Comparison of ENCODE assay signal across 7 cellular contexts in the genomic region with DNA sequence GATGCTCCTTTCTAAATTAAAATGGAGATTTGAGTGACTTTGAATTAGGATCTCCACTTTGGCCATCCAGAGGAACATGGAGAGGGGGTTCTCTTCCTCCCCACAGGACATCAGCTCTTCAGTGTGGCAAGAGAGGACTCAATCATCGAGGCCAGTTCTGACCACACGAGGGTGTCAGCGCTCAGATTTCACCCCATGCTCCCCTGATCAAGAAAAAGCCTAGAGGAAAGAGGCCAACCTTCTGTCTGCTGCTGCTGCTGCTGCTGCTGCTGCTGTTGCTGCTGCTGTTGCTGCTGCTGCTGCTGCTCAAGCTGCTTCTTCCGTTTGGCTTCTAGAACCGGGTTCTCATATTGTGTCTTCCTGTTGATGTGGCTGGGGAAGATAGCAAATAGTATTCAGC.
DNase-seq lines count a peak whose midpoint lies in the region; ATAC-seq, FAIRE-seq and TF ChIP-seq lines count a peak whose summit lies in the region.

No MANE protein-coding gene starts in this region.

- BruUV-seq in GM12878 (replicated peaks; lab: Mats Ljungman, UMichigan) = no TSS peak

- CTCF ChIA-PET in GM12878 (lab: Yijun Ruan, JAX) = interaction anchor here (0.7 to 1.4 kb wide), 5 partner anchors 9 to 311 kb away, joined by 3 to 4 read pairs (median 3); no protein-coding TSS in a partner anchor

- H3K4me2 ChIP-seq in GM12878 (ENCODE audit: control insufficient read depth, insufficient read depth) = no peak overlapping the region

- H3K36me3 ChIP-seq in GM12878 (ENCODE audit: control insufficient read depth in 2 of 2, insufficient read depth in 2 of 2, low read length in 1 of 2) = no peaks in the 10 kb centered on the region
- H3K36me3 ChIP-seq in testis (ENCODE audit: low read depth, missing control alignments) = no peaks in the 10 kb centered on the region

- TF ChIP-seq POLR2A in GM12878 (IDR thresholded peaks at IDR 0.05; ENCODE audit: low read depth, low read length) (no peak), testis (IDR thresholded peaks at IDR 0.05) (no peak)

- FAIRE-seq in GM12878 (lab: Jason Lieb, UNC) = no peak

- no peak overlapping the region for H2AFZ ChIP-seq in GM12878 (ENCODE audit: control insufficient read depth, low read depth, low read length)

- H3K4me3 ChIP-seq in GM12878 (no peak overlapping the region), testis (no peak overlapping the region)

- in situ Hi-C loops in GM12878 (cut with MboI) = no loop called here

- no peaks in the 10 kb centered on the region for H3K4me1 ChIP-seq in GM12878 (ENCODE audit: control insufficient read depth, insufficient read depth, low read length)
- no peaks in the 10 kb centered on the region for H3K4me1 ChIP-seq in testis

- RAD21 ChIA-PET in GM12878 (lab: Charles Lee; ENCODE audit: unreplicated experiment) = no interaction called here

- no peaks in the 10 kb centered on the region for H3K9me3 ChIP-seq in GM12878 (replicated peaks; ENCODE audit: control insufficient read depth, insufficient read depth, low read length)
- H3K9me3 ChIP-seq in testis = no peaks in the 10 kb centered on the region

- TF ChIP-seq CTCF in GM12872 (IDR thresholded peaks at IDR 0.05; ENCODE audit: insufficient read depth, low read depth, low read length) (peak; percentile 22; the same call in 1 of the 3 replicates), GM12878 (IDR thresholded peaks at IDR 0.05 in 2 of 3, conservative IDR thresholded peaks at IDR 0.05 in 1 of 3; ENCODE audit: control insufficient read depth in 2 of 3, extremely low read depth in 1 of 3, insufficient read depth in 1 of 3, low read depth in 3 of 3, low read length in 3 of 3) (peak in 1 of 3 experiments; percentile 21; a peak in 1 of 6 replicates), testis (IDR thresholded peaks at IDR 0.05) (peak; percentile 43 to 49 (median 43))

- no peak overlapping the region for H3K27ac ChIP-seq in GM12878 (ENCODE audit: control insufficient read depth, insufficient read depth)
- no peak overlapping the region for H3K27ac ChIP-seq in testis

- H3K79me2 ChIP-seq in GM12878 (ENCODE audit: control insufficient read depth, insufficient read depth, low read length) = no peaks in the 10 kb centered on the region

- intact Hi-C loops in GM12878 (cut with micrococcal nuclease; ENCODE audit: unreplicated experiment) (loop anchor here (1.0 to 5.0 kb wide), 3 partner anchors 234 to 907 kb away; no protein-coding TSS in a partner anchor), testis (cut with DNase I; ENCODE audit: low total_unique reads) (no loop called here)

- H3K27me3 ChIP-seq in GM12878 (replicated peaks in 1 of 2; ENCODE audit: control insufficient read depth in 2 of 2, insufficient read depth in 2 of 2, low read length in 1 of 2) = no peaks in the 10 kb centered on the region
- H3K27me3 ChIP-seq in testis = no peaks in the 10 kb centered on the region

- TF ChIP-seq EP300 in GM12878 (IDR thresholded peaks at IDR 0.05; ENCODE audit: borderline replicate concordance in 1 of 2, control insufficient read depth in 1 of 2, low read depth in 2 of 2, low read length in 2 of 2) = no peak

- H3K9ac ChIP-seq in GM12878 (ENCODE audit: control insufficient read depth, insufficient read depth, low read length) = no peak overlapping the region

- peak; percentile 76 for ATAC-seq in GM12878
- ATAC-seq in HG02623 (IDR thresholded peaks at IDR 0.05; ENCODE audit: unreplicated experiment) = no peak
- ATAC-seq in HG02981 (IDR thresholded peaks at IDR 0.05; ENCODE audit: unreplicated experiment) = no peak

- WGBS in GM12878 (ENCODE audit: insufficient coverage, insufficient replicate concordance, low lambda C conversion rate, missing lambda C conversion rate) = 31% methylated on average over 5 of the region's 5 CpGs
- 25 to 32% methylated on average over 5 of the region's 5 CpGs for WGBS in testis, 2 donors

- H4K20me1 ChIP-seq in GM12878 (ENCODE audit: control insufficient read depth, insufficient read depth) = no peaks in the 10 kb centered on the region

- 0 out of 2 replicates have a peak, but pooled peaks have one; percentile 14 for TF ChIP-seq RAD21 in GM12878 (IDR thresholded peaks at IDR 0.05; ENCODE audit: insufficient read depth, low read depth, low read length)

- POLR2A ChIA-PET in GM12878 (lab: Charles Lee) = no interaction called here

- SMC1A ChIA-PET in GM12878 (lab: Charles Lee; ENCODE audit: uncharacterized antibody, unreplicated experiment) = interaction anchor here (1.5 kb wide), 1 partner anchor 906 kb away, joined by 7 read pairs; no protein-coding TSS in a partner anchor

- DNase-seq in NCI-H1105 (lab: John Stamatoyannopoulos, UW) (peak; percentile 37), GM12878 (ENCODE audit: low read depth, low spot score) (no peak), iPS DF 4.7 (ENCODE audit: extremely low read depth, low spot score) (peak; percentile 36), testis (peak; percentile 62)

TF ChIP-seq in GM12878, 131 proteins besides CTCF, POLR2A, EP300 and RAD21:
- TF ChIP-seq SKIL (IDR thresholded peaks at IDR 0.05; ENCODE audit: low read depth, poor library complexity, severe bottlenecking) = no peak
- TF ChIP-seq PML (IDR thresholded peaks at IDR 0.05; ENCODE audit: low read length) = no peak
- no peak for TF ChIP-seq SREBF2 (IDR thresholded peaks at IDR 0.05; ENCODE audit: low read length)
- no peak for TF ChIP-seq ZNF217 (IDR thresholded peaks at IDR 0.05)
- no peak for TF ChIP-seq SRF (IDR thresholded peaks at IDR 0.05; ENCODE audit: low read depth in 2 of 2, low read length in 2 of 2)
- TF ChIP-seq, protein P1, sequence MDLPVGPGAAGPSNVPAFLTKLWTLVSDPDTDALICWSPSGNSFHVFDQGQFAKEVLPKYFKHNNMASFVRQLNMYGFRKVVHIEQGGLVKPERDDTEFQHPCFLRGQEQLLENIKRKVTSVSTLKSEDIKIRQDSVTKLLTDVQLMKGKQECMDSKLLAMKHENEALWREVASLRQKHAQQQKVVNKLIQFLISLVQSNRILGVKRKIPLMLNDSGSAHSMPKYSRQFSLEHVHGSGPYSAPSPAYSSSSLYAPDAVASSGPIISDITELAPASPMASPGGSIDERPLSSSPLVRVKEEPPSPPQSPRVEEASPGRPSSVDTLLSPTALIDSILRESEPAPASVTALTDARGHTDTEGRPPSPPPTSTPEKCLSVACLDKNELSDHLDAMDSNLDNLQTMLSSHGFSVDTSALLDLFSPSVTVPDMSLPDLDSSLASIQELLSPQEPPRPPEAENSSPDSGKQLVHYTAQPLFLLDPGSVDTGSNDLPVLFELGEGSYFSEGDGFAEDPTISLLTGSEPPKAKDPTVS (IDR thresholded peaks at IDR 0.05; ENCODE audit: low read depth, low read length) = no peak
- TF ChIP-seq TCF3 (IDR thresholded peaks at IDR 0.05; ENCODE audit: borderline replicate concordance, insufficient read depth, low read depth, low read length) = no peak
- TF ChIP-seq WRNIP1 (IDR thresholded peaks at IDR 0.05; ENCODE audit: borderline replicate concordance, low read depth, low read length) = no peak
- TF ChIP-seq TBL1XR1 (IDR thresholded peaks at IDR 0.05; ENCODE audit: low read depth, low read length) = no peak
- TF ChIP-seq PAX8 (IDR thresholded peaks at IDR 0.05) = no peak
- TF ChIP-seq ASH2L (IDR thresholded peaks at IDR 0.05; ENCODE audit: borderline replicate concordance, low read depth) = no peak
- TF ChIP-seq GATAD2B (conservative IDR thresholded peaks at IDR 0.05; ENCODE audit: low read depth) = no peak
- TF ChIP-seq RUNX3 (IDR thresholded peaks at IDR 0.05; ENCODE audit: low read length) = no peak
- no peak for TF ChIP-seq CHD2 (IDR thresholded peaks at IDR 0.05; ENCODE audit: borderline replicate concordance, low read depth, low read length)
- no peak for TF ChIP-seq HDAC2 (IDR thresholded peaks at IDR 0.05)
- TF ChIP-seq LARP7 (IDR thresholded peaks at IDR 0.05) = no peak
- TF ChIP-seq PAX5 (IDR thresholded peaks at IDR 0.05; ENCODE audit: borderline replicate concordance, low read depth, low read length) = no peak
TF ChIP-seq in GM12878: peak in this region for 0.
